ENCODE assay signal across 16 cellular contexts in genomic region chr20:57666106-57666833, GRCh38. TPM values are rescaled to one million over a fixed set of nuclear protein-coding genes. Genes with fewer than 3 reads are reported as not detected.
"Had no signal": no experiment of that assay in that cellular context is flagged by ENCODE, and none has a peak within 500 bp of the region (broad histone marks: within the 10 kb centered on the region; RNA-seq: fewer than 3 reads in every experiment).

No MANE protein-coding gene starts in this region.

- H3K36me3 Mint-ChIP-seq: activated CD8-positive, alpha-beta memory T cell treated with anti-CD3 and anti-CD28 coated beads, Interleukin-2, amount 10 ng/mL, durations not matched to agents 7 days and 5 days; activated naive CD4-positive, alpha-beta T cell treated with anti-CD3 and anti-CD28 coated beads, Interleukin-2, amount 50 U/mL, for 72 hours; brain had no signal

- H3K27me3 Mint-ChIP-seq: activated CD8-positive, alpha-beta memory T cell treated with anti-CD3 and anti-CD28 coated beads, Interleukin-2, amount 10 ng/mL, durations not matched to agents 7 days and 5 days; brain had no signal

- H3K4me1 Mint-ChIP-seq: activated CD8-positive, alpha-beta memory T cell treated with anti-CD3 and anti-CD28 coated beads, Interleukin-2, amount 10 ng/mL, durations not matched to agents 7 days and 5 days had no signal

- H3K4me3 ChIP-seq: ovary, thyroid gland had no signal

- H3K4me3 Mint-ChIP-seq: activated CD8-positive, alpha-beta memory T cell treated with anti-CD3 and anti-CD28 coated beads, Interleukin-2, amount 10 ng/mL, durations not matched to agents 7 days and 5 days; activated T-cell treated with anti-CD3 and anti-CD28 coated beads, Interleukin-2, amount 50 U/mL, for 4 hours; brain; nephron progenitor cell had no signal

- H3K27ac ChIP-seq: ovary had no signal

- H3K36me3 ChIP-seq: ovary, thyroid gland had no signal

- H3K9me3 ChIP-seq: ovary, thyroid gland had no signal

- H3K27me3 ChIP-seq: ovary, thyroid gland had no signal

- ATAC-seq: activated CD8-positive, alpha-beta memory T cell treated with anti-CD3 and anti-CD28 coated beads, Interleukin-2, amount 10 ng/mL, durations not matched to agents 7 days and 5 days; activated naive CD4-positive, alpha-beta T cell treated with anti-CD3 and anti-CD28 coated beads, Interleukin-2, amount 50 U/mL, for 72 hours; activated T-cell treated with anti-CD3 and anti-CD28 coated beads, Interleukin-2, amount 50 U/mL, for 4 hours had no signal

- H3K27ac Mint-ChIP-seq: activated CD8-positive, alpha-beta memory T cell treated with anti-CD3 and anti-CD28 coated beads, Interleukin-2, amount 10 ng/mL, durations not matched to agents 7 days and 5 days; activated naive CD4-positive, alpha-beta T cell treated with anti-CD3 and anti-CD28 coated beads, Interleukin-2, amount 50 U/mL, for 72 hours had no signal

- DNase-seq: activated CD4-positive, alpha-beta T cell treated with anti-CD3 and anti-CD28 coated beads for 1 hour; activated CD4-positive, alpha-beta T cell treated with anti-CD3 and anti-CD28 coated beads, Interleukin-2, amount 50 U/mL, for 48 hours; activated CD8-positive, alpha-beta memory T cell treated with anti-CD3 and anti-CD28 coated beads, Interleukin-2, amount 10 ng/mL, durations not matched to agents 7 days and 5 days; activated effector memory CD4-positive, alpha-beta T cell treated with anti-CD3 and anti-CD28 coated beads, Interleukin-2, amount 50 U/mL, for 16 hours; activated T-cell treated with anti-CD3 and anti-CD28 coated beads, Interleukin-2, amount 50 U/mL, for 4 hours; amniotic stem cell; cerebellar nuclear complex; dermis blood vessel endothelial cell; erythroblast; hypothalamus; mammary epithelial cell; nephron progenitor cell; thyroid gland had no signal

RNA-seq across cellular contexts. Expression of gene ZBP1, which starts 46.0 kb away (rescaled TPM):
- total RNA-seq: dermis blood vessel endothelial cell, mammary epithelial cell had no signal
- polyA plus RNA-seq: mammary epithelial cell had no signal
